11 cellular contexts compared by ENCODE assay signal in genomic region chr9:126615251-126615790, GRCh38. TPM values are rescaled to one million over a fixed set of nuclear protein-coding genes. Genes with fewer than 3 reads are reported as not detected.
DNase-seq lines count a peak whose midpoint lies in the region; ATAC-seq and FAIRE-seq lines count a peak whose summit lies in the region.
"Had no signal": no experiment of that assay in that cellular context is flagged by ENCODE, and none has a peak within 500 bp of the region (broad histone marks: within the 10 kb centered on the region; RNA-seq: fewer than 3 reads in every experiment).

No MANE protein-coding gene starts in this region.

- ATAC-seq in HG02852 (IDR thresholded peaks at IDR 0.05; ENCODE audit: unreplicated experiment): no peak
- ATAC-seq: naive thymus-derived CD4-positive, alpha-beta T cell had no signal

- H3K9ac ChIP-seq in skeletal muscle satellite cell (ENCODE audit: low read depth, low read length): no peak overlapping the region

- H3K4me1 ChIP-seq in skeletal muscle satellite cell (ENCODE audit: control insufficient read depth, insufficient read depth, low read length): no peaks in the 10 kb centered on the region

- H3K27me3 ChIP-seq in skeletal muscle satellite cell (ENCODE audit: control insufficient read depth, insufficient read depth, low read length): peaks cover 88% of the 10 kb centered on the region

- FAIRE-seq in urothelium cell line (lab: Jason Lieb, UNC): no peak
- no peak for FAIRE-seq in HTR-8/SVneo (lab: Jason Lieb, UNC)

- no peak overlapping the region for H3K4me3 ChIP-seq in skeletal muscle satellite cell (ENCODE audit: low read length)
- H3K4me3 ChIP-seq: cardiac muscle cell had no signal

- peak overlapping the region; percentile 15 for H3K4me2 ChIP-seq in skeletal muscle satellite cell (ENCODE audit: low read length)

- no peaks in the 10 kb centered on the region for H3K9me3 ChIP-seq in skeletal muscle satellite cell (replicated peaks; ENCODE audit: low read length)
- H3K9me3 ChIP-seq: BE2C had no signal

- H3K36me3 ChIP-seq in skeletal muscle satellite cell (ENCODE audit: insufficient read depth, low read length): no peaks in the 10 kb centered on the region
- H3K36me3 ChIP-seq: BE2C, cardiac muscle cell had no signal

- peak; percentile 54 for DNase-seq in activated CD4-positive, alpha-beta T cell treated with anti-CD3 and anti-CD28 coated beads for 48 hours
- DNase-seq in activated CD4-positive, alpha-beta T cell treated with anti-CD3 and anti-CD28 coated beads for 1 hour: no peak
- DNase-seq in NCI-H774 (lab: John Stamatoyannopoulos, UW): peak; percentile 59
- peak; percentile 39 for DNase-seq in germinal center (ENCODE audit: low spot score)
- no peak for DNase-seq in urothelium cell line (ENCODE audit: low spot score)
- no peak for DNase-seq in HTR-8/SVneo (ENCODE audit: insufficient read length, low spot score)
- DNase-seq: BE2C had no signal

RNA-seq across cellular contexts. Expression of gene LMX1B, which starts 1.6 kb away (rescaled TPM):
- total RNA-seq in skeletal muscle satellite cell (2012; rRNA removed): not detected in 2 replicates
- total RNA-seq: cardiac muscle cell; naive thymus-derived CD4-positive, alpha-beta T cell had no signal

Comparison
In these comparisons a context has a peak if more than half of its experiments do, and no peak if none do; other contexts are left out.
1. DNase-seq: peak in activated CD4-positive, alpha-beta T cell treated with anti-CD3 and anti-CD28 coated beads for 48 hours (single experiment), NCI-H774 (single experiment) and germinal center (single experiment); none in activated CD4-positive, alpha-beta T cell treated with anti-CD3 and anti-CD28 coated beads for 1 hour (single experiment), urothelium cell line (single experiment) and HTR-8/SVneo (single experiment).